In the genomic region with DNA sequence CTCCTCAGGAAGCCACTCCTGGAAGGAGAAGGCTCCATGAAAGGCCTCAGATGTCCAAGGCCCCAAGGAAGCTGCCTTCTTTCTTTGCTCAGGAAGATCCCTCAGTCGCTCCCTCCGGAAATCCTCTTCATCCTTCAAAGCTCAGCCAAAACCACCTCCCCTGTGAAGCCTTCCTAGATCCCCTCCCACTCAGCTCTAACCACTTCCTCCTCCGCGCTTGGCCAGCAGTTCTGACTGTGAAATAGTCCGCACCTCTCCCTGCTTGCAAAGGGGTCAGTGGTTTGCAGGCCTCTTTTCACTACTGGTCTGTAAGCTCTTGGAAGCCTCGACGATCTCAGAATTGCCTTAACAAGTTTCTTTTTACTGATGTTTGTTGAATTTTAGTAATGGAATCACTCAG, we compare ENCODE assay signal across 1 cellular context.
TF ChIP-seq lines count a peak whose summit lies in the region.

No MANE protein-coding gene starts in this region.

TF ChIP-seq in GM12878, 131 proteins besides CTCF, POLR2A, EP300 and RAD21 (continued from another document):
- TF ChIP-seq RUNX3 (IDR thresholded peaks at IDR 0.05; ENCODE audit: low read length) = peak; percentile 90
- 0 out of 3 replicates have a peak, but pooled peaks of 1 of the 2 experiments have one; percentile 44 for TF ChIP-seq EGR1 (IDR thresholded peaks at IDR 0.05; ENCODE audit: borderline replicate concordance in 1 of 2, low read depth in 2 of 2, low read length in 2 of 2)
- no peak for TF ChIP-seq NFYA (IDR thresholded peaks at IDR 0.05; ENCODE audit: borderline replicate concordance, low read depth, low read length)
- TF ChIP-seq IKZF1 (conservative IDR thresholded peaks at IDR 0.05) = peak; percentile 32; the same call in 1 of the 2 replicates
- peak; percentile 72 for TF ChIP-seq SPI1 (IDR thresholded peaks at IDR 0.05; ENCODE audit: borderline replicate concordance, insufficient read depth, low read depth, low read length)
